In genomic region chr3:172594925-172595647, GRCh38 we compare ENCODE assay signal across 8 cellular contexts.
DNase-seq lines count a peak whose midpoint lies in the region; ATAC-seq and TF ChIP-seq lines count a peak whose summit lies in the region.
"Not testable (repeated sequence)": the region's sequence is repeated elsewhere in the genome, so short reads cannot be mapped to it uniquely, and the experiment has no call there.

No MANE protein-coding gene starts in this region.

- not testable (repeated sequence) for H3K27me3 ChIP-seq in ACC112 (ENCODE audit: insufficient read depth, low read length); neutrophil; stomach

- TF ChIP-seq POLR2A in stomach (IDR thresholded peaks at IDR 0.05), result not testable (repeated sequence)

- H2AFZ ChIP-seq in ACC112 (ENCODE audit: low read length, unreplicated experiment), result not testable (repeated sequence)

- H3K4me3 Mint-ChIP-seq in activated naive CD8-positive, alpha-beta T cell treated with anti-CD3 and anti-CD28 coated beads, Interleukin-2, amount 50 U/mL, for 24 hours, result peak overlapping the region; percentile 78

- not testable (repeated sequence) for TF ChIP-seq CTCF in VCaP (conservative IDR thresholded peaks at IDR 0.05); epithelial cell of proximal tubule (conservative IDR thresholded peaks at IDR 0.05; ENCODE audit: low read depth, low read length); neutrophil (IDR thresholded peaks at IDR 0.05); stomach (IDR thresholded peaks at IDR 0.05)

- H3K9me3 ChIP-seq in neutrophil, stomach: not testable (repeated sequence)

- WGBS in stomach, 5 donors, result 31 to 60% (median 39%) methylated on average over 11 of the region's 11 CpGs

- H3K4me1 Mint-ChIP-seq in activated naive CD8-positive, alpha-beta T cell treated with anti-CD3 and anti-CD28 coated beads, Interleukin-2, amount 50 U/mL, for 24 hours, result peaks cover 63% of the 10 kb centered on the region

- TF ChIP-seq EP300 in stomach (IDR thresholded peaks at IDR 0.05), result not testable (repeated sequence)

- H3K4me1 ChIP-seq in ACC112 (ENCODE audit: control insufficient read depth, insufficient read depth, low read length, unreplicated experiment), result peaks cover 16% of the 10 kb centered on the region
- peaks cover 14 to 26% of the 10 kb centered on the region in 2 experiments for H3K4me1 ChIP-seq in neutrophil (ENCODE audit: control insufficient read depth in 1 of 2, insufficient read depth in 1 of 2, low read depth in 1 of 2, low read length in 1 of 2)
- H3K4me1 ChIP-seq in stomach, result peaks cover 25 to 54% (median 34%) of the 10 kb centered on the region in 4 donors

- not testable (repeated sequence) for H3K36me3 ChIP-seq in ACC112 (ENCODE audit: insufficient read depth, low read length); neutrophil; stomach

- not testable (repeated sequence) for ATAC-seq in activated naive CD8-positive, alpha-beta T cell treated with anti-CD3 and anti-CD28 coated beads, Interleukin-2, amount 50 U/mL, for 24 hours

- intact Hi-C loops in stomach (cut with DNase I; ENCODE audit: low total_unique reads), result not testable (repeated sequence)

- not testable (repeated sequence) for H3K27me3 Mint-ChIP-seq in activated naive CD8-positive, alpha-beta T cell treated with anti-CD3 and anti-CD28 coated beads, Interleukin-2, amount 50 U/mL, for 24 hours

- H3K79me2 ChIP-seq in ACC112 (ENCODE audit: control insufficient read depth, insufficient read depth, low read length, unreplicated experiment), result not testable (repeated sequence)

- peaks cover 12% of the 10 kb centered on the region for H3K9me3 Mint-ChIP-seq in activated naive CD8-positive, alpha-beta T cell treated with anti-CD3 and anti-CD28 coated beads, Interleukin-2, amount 50 U/mL, for 24 hours

- H3K36me3 Mint-ChIP-seq in activated naive CD8-positive, alpha-beta T cell treated with anti-CD3 and anti-CD28 coated beads, Interleukin-2, amount 50 U/mL, for 24 hours (ENCODE audit: low read depth), result peaks cover 15% of the 10 kb centered on the region

- H3K27ac Mint-ChIP-seq in activated naive CD8-positive, alpha-beta T cell treated with anti-CD3 and anti-CD28 coated beads, Interleukin-2, amount 50 U/mL, for 24 hours, result peak overlapping the region; percentile 83

- DNase-seq in LoVo (ENCODE audit: low spot score), result peak; percentile 23
- not testable (repeated sequence) for DNase-seq in activated naive CD8-positive, alpha-beta T cell treated with anti-CD3 and anti-CD28 coated beads, Interleukin-2, amount 50 U/mL, for 24 hours; stomach
- peak; percentile 96 for DNase-seq in epithelial cell of proximal tubule (ENCODE audit: low read depth)
- DNase-seq in kidney tubule cell (ENCODE audit: low spot score), result peak; percentile 93

- not testable (repeated sequence) for H3K4me3 ChIP-seq in ACC112 (ENCODE audit: low read depth, low read length)
- H3K4me3 ChIP-seq in epithelial cell of proximal tubule (ENCODE audit: low read depth, low read length) (peak overlapping the region; percentile 53), neutrophil (ENCODE audit: low read depth in 1 of 2, low read length in 1 of 2) (peak overlapping the region in 1 of 2 experiments; percentile 37), stomach (peak overlapping the region in 3 of 4 donors; percentile 13 to 38 (median 28))

- H3K27ac ChIP-seq in ACC112 (ENCODE audit: low read depth, low read length), result peak overlapping the region; percentile 55; the same call in 1 of the 2 replicates
- peak overlapping the region; percentile 87 for H3K27ac ChIP-seq in VCaP
- peak overlapping the region; percentile 41 for H3K27ac ChIP-seq in neutrophil
- peak overlapping the region; percentile 87 to 94 (median 89) for H3K27ac ChIP-seq in stomach
